Comparison of ENCODE assay signal across 22 cellular contexts in the genomic region with DNA sequence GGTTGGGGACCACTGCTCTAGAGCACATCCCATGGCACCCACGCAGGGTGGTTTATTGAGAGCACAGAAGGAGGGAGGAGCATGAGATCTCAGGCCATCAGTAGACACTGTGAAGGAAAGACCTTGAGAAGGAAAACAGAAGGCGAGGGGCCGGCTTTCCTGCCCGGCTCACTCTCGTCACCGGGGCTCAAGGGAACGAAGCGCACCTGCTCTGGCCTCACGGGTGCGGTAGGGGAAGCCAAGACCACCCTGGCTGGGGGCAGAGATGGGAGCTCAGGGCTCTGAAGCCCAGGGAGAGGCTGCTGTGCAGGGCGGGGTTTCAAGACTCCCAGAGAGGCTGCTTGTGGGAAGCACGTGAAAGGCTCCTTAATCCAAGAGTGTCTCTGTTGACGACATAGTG.
"Had no signal": no experiment of that assay in that cellular context is flagged by ENCODE, and none has a peak within 500 bp of the region (broad histone marks: within the 10 kb centered on the region; RNA-seq: fewer than 3 reads in every experiment).

No MANE protein-coding gene starts in this region.

- H3K4me3 Mint-ChIP-seq: activated naive CD8-positive, alpha-beta T cell treated with anti-CD3 and anti-CD28 coated beads, Interleukin-2, amount 10 ng/mL, durations not matched to agents 7 days and 5 days; central memory CD8-positive, alpha-beta T cell; nephron; stimulated activated memory B cell treated with anti-CD40 and anti-IgM and Interleukin-4, amounts not matched to agents 10 μg/mL and 1 μg/mL and 100 μg/mL, for 72 hours; T-cell; WTC11 had no signal

- ATAC-seq: right lobe of liver; stimulated activated memory B cell treated with anti-CD40 and anti-IgM and Interleukin-4, amounts not matched to agents 10 μg/mL and 1 μg/mL and 100 μg/mL, for 72 hours; T-cell; WTC11 had no signal

- H3K4me3 ChIP-seq: breast epithelium, right lobe of liver, thoracic aorta, upper lobe of left lung had no signal

- H3K4me1 ChIP-seq: breast epithelium, parathyroid adenoma, right lobe of liver, upper lobe of left lung had no signal

- DNase-seq: activated CD4-positive, alpha-beta T cell treated with anti-CD3 and anti-CD28 coated beads, Interleukin-2, amount 50 U/mL, for 4 hours; activated naive CD4-positive, alpha-beta T cell treated with Interleukin-2 at 50 U/mL for 16 hours; activated naive CD8-positive, alpha-beta T cell treated with anti-CD3 and anti-CD28 coated beads, Interleukin-2, amount 10 ng/mL, durations not matched to agents 7 days and 5 days; activated T-cell treated with anti-CD3 and anti-CD28 coated beads for 4 hours; amniotic stem cell; effector memory CD4-positive, alpha-beta T cell; foreskin melanocyte; kidney; mammary epithelial cell; right lobe of liver; small intestine; stimulated activated CD4-positive, alpha-beta T cell treated with anti-CD3 and anti-CD28 coated beads, Interleukin-2, amount 100 ng/mL, for 24 hours; T-cell; T1000 had no signal

- H3K27me3 Mint-ChIP-seq: activated naive CD8-positive, alpha-beta T cell treated with anti-CD3 and anti-CD28 coated beads, Interleukin-2, amount 10 ng/mL, durations not matched to agents 7 days and 5 days; central memory CD8-positive, alpha-beta T cell; stimulated activated memory B cell treated with anti-CD40 and anti-IgM and Interleukin-4, amounts not matched to agents 10 μg/mL and 1 μg/mL and 100 μg/mL, for 72 hours; T-cell had no signal

- H3K9me3 ChIP-seq: breast epithelium, right lobe of liver, thoracic aorta, upper lobe of left lung had no signal

- H3K4me1 Mint-ChIP-seq: nephron, WTC11 had no signal

- H3K9me3 Mint-ChIP-seq: activated naive CD8-positive, alpha-beta T cell treated with anti-CD3 and anti-CD28 coated beads, Interleukin-2, amount 10 ng/mL, durations not matched to agents 7 days and 5 days; central memory CD8-positive, alpha-beta T cell; nephron; stimulated activated memory B cell treated with anti-CD40 and anti-IgM and Interleukin-4, amounts not matched to agents 10 μg/mL and 1 μg/mL and 100 μg/mL, for 72 hours; T-cell had no signal

- H3K27ac Mint-ChIP-seq: activated naive CD8-positive, alpha-beta T cell treated with anti-CD3 and anti-CD28 coated beads, Interleukin-2, amount 10 ng/mL, durations not matched to agents 7 days and 5 days; nephron; stimulated activated memory B cell treated with anti-CD40 and anti-IgM and Interleukin-4, amounts not matched to agents 10 μg/mL and 1 μg/mL and 100 μg/mL, for 72 hours; WTC11 had no signal

- H3K27me3 ChIP-seq: breast epithelium, right lobe of liver, upper lobe of left lung had no signal

- H3K27ac ChIP-seq: breast epithelium, parathyroid adenoma, right lobe of liver, thoracic aorta, upper lobe of left lung had no signal
